ENCODE assay signal across 1 cellular context in the genomic region with DNA sequence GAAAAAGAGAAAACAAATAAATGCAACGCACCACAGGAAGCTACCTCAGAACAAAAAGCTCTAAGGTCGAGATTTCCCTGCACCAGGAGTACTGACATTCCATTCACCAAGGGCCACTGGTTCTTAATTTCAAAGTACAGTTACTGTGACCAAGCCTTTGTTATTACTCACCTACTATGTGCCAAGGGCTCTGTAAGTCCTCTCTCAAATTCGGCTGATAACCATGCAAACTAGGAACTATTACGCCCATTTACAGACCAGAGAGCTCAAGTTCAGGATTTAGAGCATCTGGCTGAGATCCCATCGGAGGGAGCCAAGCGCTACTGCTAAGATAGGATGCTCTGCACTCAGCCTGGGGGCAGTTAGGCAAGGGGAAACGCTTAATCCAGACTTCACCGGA.
TF ChIP-seq lines count a peak whose summit lies in the region.

No MANE protein-coding gene starts in this region.

TF ChIP-seq in GM23338, 12 proteins besides CTCF, POLR2A, EP300 and RAD21 (continued from another document):
- TF ChIP-seq, protein P1, sequence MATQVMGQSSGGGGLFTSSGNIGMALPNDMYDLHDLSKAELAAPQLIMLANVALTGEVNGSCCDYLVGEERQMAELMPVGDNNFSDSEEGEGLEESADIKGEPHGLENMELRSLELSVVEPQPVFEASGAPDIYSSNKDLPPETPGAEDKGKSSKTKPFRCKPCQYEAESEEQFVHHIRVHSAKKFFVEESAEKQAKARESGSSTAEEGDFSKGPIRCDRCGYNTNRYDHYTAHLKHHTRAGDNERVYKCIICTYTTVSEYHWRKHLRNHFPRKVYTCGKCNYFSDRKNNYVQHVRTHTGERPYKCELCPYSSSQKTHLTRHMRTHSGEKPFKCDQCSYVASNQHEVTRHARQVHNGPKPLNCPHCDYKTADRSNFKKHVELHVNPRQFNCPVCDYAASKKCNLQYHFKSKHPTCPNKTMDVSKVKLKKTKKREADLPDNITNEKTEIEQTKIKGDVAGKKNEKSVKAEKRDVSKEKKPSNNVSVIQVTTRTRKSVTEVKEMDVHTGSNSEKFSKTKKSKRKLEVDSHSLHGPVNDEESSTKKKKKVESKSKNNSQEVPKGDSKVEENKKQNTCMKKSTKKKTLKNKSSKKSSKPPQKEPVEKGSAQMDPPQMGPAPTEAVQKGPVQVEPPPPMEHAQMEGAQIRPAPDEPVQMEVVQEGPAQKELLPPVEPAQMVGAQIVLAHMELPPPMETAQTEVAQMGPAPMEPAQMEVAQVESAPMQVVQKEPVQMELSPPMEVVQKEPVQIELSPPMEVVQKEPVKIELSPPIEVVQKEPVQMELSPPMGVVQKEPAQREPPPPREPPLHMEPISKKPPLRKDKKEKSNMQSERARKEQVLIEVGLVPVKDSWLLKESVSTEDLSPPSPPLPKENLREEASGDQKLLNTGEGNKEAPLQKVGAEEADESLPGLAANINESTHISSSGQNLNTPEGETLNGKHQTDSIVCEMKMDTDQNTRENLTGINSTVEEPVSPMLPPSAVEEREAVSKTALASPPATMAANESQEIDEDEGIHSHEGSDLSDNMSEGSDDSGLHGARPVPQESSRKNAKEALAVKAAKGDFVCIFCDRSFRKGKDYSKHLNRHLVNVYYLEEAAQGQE (IDR thresholded peaks at IDR 0.05; ENCODE audit: unreplicated experiment), result no peak
- TF ChIP-seq, protein P2, sequence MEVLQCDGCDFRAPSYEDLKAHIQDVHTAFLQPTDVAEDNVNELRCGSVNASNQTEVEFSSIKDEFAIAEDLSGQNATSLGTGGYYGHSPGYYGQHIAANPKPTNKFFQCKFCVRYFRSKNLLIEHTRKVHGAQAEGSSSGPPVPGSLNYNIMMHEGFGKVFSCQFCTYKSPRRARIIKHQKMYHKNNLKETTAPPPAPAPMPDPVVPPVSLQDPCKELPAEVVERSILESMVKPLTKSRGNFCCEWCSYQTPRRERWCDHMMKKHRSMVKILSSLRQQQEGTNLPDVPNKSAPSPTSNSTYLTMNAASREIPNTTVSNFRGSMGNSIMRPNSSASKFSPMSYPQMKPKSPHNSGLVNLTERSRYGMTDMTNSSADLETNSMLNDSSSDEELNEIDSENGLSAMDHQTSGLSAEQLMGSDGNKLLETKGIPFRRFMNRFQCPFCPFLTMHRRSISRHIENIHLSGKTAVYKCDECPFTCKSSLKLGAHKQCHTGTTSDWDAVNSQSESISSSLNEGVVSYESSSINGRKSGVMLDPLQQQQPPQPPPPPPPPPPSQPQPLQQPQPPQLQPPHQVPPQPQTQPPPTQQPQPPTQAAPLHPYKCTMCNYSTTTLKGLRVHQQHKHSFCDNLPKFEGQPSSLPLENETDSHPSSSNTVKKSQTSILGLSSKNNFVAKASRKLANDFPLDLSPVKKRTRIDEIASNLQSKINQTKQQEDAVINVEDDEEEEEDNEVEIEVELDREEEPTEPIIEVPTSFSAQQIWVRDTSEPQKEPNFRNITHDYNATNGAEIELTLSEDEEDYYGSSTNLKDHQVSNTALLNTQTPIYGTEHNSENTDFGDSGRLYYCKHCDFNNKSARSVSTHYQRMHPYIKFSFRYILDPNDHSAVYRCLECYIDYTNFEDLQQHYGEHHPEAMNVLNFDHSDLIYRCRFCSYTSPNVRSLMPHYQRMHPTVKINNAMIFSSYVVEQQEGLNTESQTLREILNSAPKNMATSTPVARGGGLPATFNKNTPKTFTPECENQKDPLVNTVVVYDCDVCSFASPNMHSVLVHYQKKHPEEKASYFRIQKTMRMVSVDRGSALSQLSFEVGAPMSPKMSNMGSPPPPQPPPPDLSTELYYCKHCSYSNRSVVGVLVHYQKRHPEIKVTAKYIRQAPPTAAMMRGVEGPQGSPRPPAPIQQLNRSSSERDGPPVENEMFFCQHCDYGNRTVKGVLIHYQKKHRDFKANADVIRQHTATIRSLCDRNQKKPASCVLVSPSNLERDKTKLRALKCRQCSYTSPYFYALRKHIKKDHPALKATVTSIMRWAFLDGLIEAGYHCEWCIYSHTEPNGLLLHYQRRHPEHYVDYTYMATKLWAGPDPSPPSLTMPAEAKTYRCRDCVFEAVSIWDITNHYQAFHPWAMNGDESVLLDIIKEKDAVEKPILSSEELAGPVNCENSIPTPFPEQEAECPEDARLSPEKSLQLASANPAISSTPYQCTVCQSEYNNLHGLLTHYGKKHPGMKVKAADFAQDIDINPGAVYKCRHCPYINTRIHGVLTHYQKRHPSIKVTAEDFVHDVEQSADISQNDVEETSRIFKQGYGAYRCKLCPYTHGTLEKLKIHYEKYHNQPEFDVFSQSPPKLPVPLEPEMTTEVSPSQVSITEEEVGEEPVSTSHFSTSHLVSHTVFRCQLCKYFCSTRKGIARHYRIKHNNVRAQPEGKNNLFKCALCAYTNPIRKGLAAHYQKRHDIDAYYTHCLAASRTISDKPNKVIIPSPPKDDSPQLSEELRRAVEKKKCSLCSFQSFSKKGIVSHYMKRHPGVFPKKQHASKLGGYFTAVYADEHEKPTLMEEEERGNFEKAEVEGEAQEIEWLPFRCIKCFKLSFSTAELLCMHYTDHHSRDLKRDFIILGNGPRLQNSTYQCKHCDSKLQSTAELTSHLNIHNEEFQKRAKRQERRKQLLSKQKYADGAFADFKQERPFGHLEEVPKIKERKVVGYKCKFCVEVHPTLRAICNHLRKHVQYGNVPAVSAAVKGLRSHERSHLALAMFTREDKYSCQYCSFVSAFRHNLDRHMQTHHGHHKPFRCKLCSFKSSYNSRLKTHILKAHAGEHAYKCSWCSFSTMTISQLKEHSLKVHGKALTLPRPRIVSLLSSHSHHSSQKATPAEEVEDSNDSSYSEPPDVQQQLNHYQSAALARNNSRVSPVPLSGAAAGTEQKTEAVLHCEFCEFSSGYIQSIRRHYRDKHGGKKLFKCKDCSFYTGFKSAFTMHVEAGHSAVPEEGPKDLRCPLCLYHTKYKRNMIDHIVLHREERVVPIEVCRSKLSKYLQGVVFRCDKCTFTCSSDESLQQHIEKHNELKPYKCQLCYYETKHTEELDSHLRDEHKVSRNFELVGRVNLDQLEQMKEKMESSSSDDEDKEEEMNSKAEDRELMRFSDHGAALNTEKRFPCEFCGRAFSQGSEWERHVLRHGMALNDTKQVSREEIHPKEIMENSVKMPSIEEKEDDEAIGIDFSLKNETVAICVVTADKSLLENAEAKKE (CRISPR knock-in tag; IDR thresholded peaks at IDR 0.05), result no peak
- TF ChIP-seq POLR2AphosphoS5 (IDR thresholded peaks at IDR 0.05; ENCODE audit: low read depth), result no peak
- TF ChIP-seq ZNF114 (CRISPR knock-in tag; IDR thresholded peaks at IDR 0.05), result no peak
- TF ChIP-seq CREB1 (CRISPR knock-in tag; IDR thresholded peaks at IDR 0.05; ENCODE audit: low read depth), result no peak
